36 cellular contexts compared by ENCODE assay signal in genomic region chr9:117564839-117565238, GRCh38.
"Had no signal": no experiment of that assay in that cellular context is flagged by ENCODE, and none has a peak within 500 bp of the region (broad histone marks: within the 10 kb centered on the region; RNA-seq: fewer than 3 reads in every experiment).

No MANE protein-coding gene starts in this region.

- H3K27ac Mint-ChIP-seq: activated B cell treated with CpG ODN at 0.5 μM for 24 hours; activated CD4-positive, alpha-beta memory T cell treated with anti-CD3 and anti-CD28 coated beads for 36 hours; activated CD4-positive, alpha-beta T cell treated with anti-CD3 and anti-CD28 coated beads, Interleukin-2, amount 10 ng/mL, durations not matched to agents 24 days and 14 days; activated CD8-positive, alpha-beta T cell treated with anti-CD3 and anti-CD28 coated beads for 36 hours; activated naive CD4-positive, alpha-beta T cell treated with anti-CD3 and anti-CD28 coated beads for 36 hours; activated naive CD4-positive, alpha-beta T cell treated with anti-CD3 and anti-CD28 coated beads, Interleukin-2, amount 50 U/mL, for 72 hours; activated naive CD8-positive, alpha-beta T cell treated with anti-CD3 and anti-CD28 coated beads for 36 hours; activated T-cell treated with anti-CD3 and anti-CD28 coated beads, Interleukin-2, amount 50 U/mL, for 72 hours; activated T-helper 1 cell treated with anti-CD3 and anti-CD28 coated beads, Interleukin-12 subunit alpha, Interleukin-12 subunit beta, Interleukin-2, Interleukin-4 antibody, amounts not matched to agents 30 ng/mL and 10 ng/mL and 1 ng/mL, durations not matched to agents 14 hours and 24 hours and 36 hours; activated T-helper 17 cell treated with anti-CD3 and anti-CD28 coated beads, Interleukin-2, amount 50 U/mL, for 72 hours; T-helper 1 cell treated with Interleukin-12 subunit alpha and Interleukin-12 subunit beta and Interleukin-4 antibody, amounts not matched to agents 30 μg/mL and 1 μg/mL, for 36 hours; T-helper 2 cell treated with Interferon-gamma antibody and Interleukin-4, amounts not matched to agents 5 μg/mL and 100 μg/mL, for 36 hours had no signal

- H3K36me3 Mint-ChIP-seq: activated CD4-positive, alpha-beta memory T cell treated with anti-CD3 and anti-CD28 coated beads for 36 hours; activated naive CD8-positive, alpha-beta T cell treated with anti-CD3 and anti-CD28 coated beads for 36 hours had no signal

- H3K4me1 Mint-ChIP-seq: activated B cell treated with CpG ODN at 0.5 μM for 24 hours; activated CD4-positive, alpha-beta T cell treated with anti-CD3 and anti-CD28 coated beads, Interleukin-2, amount 10 ng/mL, durations not matched to agents 24 days and 14 days; activated naive CD8-positive, alpha-beta T cell treated with anti-CD3 and anti-CD28 coated beads for 36 hours; activated T-helper 17 cell treated with anti-CD3 and anti-CD28 coated beads, Interleukin-2, amount 50 U/mL, for 72 hours had no signal

- H3K9me3 Mint-ChIP-seq: activated B cell treated with CpG ODN at 0.5 μM for 24 hours; activated CD4-positive, alpha-beta T cell treated with anti-CD3 and anti-CD28 coated beads, Interleukin-2, amount 10 ng/mL, durations not matched to agents 24 days and 14 days; activated T-helper 1 cell treated with anti-CD3 and anti-CD28 coated beads, Interleukin-12 subunit alpha, Interleukin-12 subunit beta, Interleukin-2, Interleukin-4 antibody, amounts not matched to agents 30 ng/mL and 10 ng/mL and 1 ng/mL, durations not matched to agents 14 hours and 24 hours and 36 hours; activated T-helper 17 cell treated with anti-CD3 and anti-CD28 coated beads, Interleukin-2, amount 50 U/mL, for 72 hours; T-helper 1 cell treated with Interleukin-12 subunit alpha and Interleukin-12 subunit beta and Interleukin-4 antibody, amounts not matched to agents 30 μg/mL and 1 μg/mL, for 36 hours; T-helper 2 cell treated with Interferon-gamma antibody and Interleukin-4, amounts not matched to agents 5 μg/mL and 100 μg/mL, for 36 hours had no signal

- H3K9me3 ChIP-seq: adrenal gland, body of pancreas, breast epithelium had no signal

- H3K27ac ChIP-seq: adrenal gland, body of pancreas, brain microvascular endothelial cell, breast epithelium had no signal

- H3K27me3 ChIP-seq: adrenal gland, body of pancreas, brain microvascular endothelial cell, breast epithelium had no signal

- DNase-seq: activated B cell treated with CpG ODN at 0.5 μM for 24 hours; activated CD4-positive, alpha-beta memory T cell treated with anti-CD3 and anti-CD28 coated beads for 36 hours; activated CD4-positive, alpha-beta T cell treated with anti-CD3 and anti-CD28 coated beads for 4 hours; activated CD4-positive, alpha-beta T cell treated with anti-CD3 and anti-CD28 coated beads, Interleukin-2, amount 10 ng/mL, durations not matched to agents 24 days and 14 days; activated CD4-positive, alpha-beta T cell treated with anti-CD3 and anti-CD28 coated beads, Interleukin-2, amount 50 U/mL, for 1 hour; activated CD4-positive, alpha-beta T cell treated with anti-CD3 and anti-CD28 coated beads, Interleukin-2, amount 50 U/mL, for 4 hours; activated CD4-positive, CD25-positive, alpha-beta regulatory T cell treated with anti-CD3 and anti-CD28 coated beads, Interleukin-2, amount 50 U/mL, for 72 hours; activated CD8-positive, alpha-beta memory T cell treated with anti-CD3 and anti-CD28 coated beads, Interleukin-2, amount 50 U/mL, for 4 hours; activated CD8-positive, alpha-beta T cell treated with anti-CD3 and anti-CD28 coated beads for 36 hours; activated effector memory CD4-positive, alpha-beta T cell treated with anti-CD3 and anti-CD28 coated beads, Interleukin-2, amount 50 U/mL, for 16 hours; activated gamma-delta T cell treated with Interleukin-2 at 50 U/mL for 16 hours; activated naive CD4-positive, alpha-beta T cell; activated naive CD4-positive, alpha-beta T cell treated with anti-CD3 and anti-CD28 coated beads for 36 hours; activated naive CD4-positive, alpha-beta T cell treated with anti-CD3 and anti-CD28 coated beads, Interleukin-2, amount 50 U/mL, for 16 hours; activated naive CD8-positive, alpha-beta T cell treated with anti-CD3 and anti-CD28 coated beads for 36 hours; activated T-cell treated with anti-CD3 and anti-CD28 coated beads for 4 hours; activated T-cell treated with anti-CD3 and anti-CD28 coated beads, Interleukin-2, amount 50 U/mL, for 1 hour; activated T-cell treated with anti-CD3 and anti-CD28 coated beads, Interleukin-2, amount 50 U/mL, for 4 hours; activated T-cell treated with anti-CD3 and anti-CD28 coated beads, Interleukin-2, amount 50 U/mL, for 72 hours; adrenal gland; amniotic stem cell; aorta; body of pancreas; brain microvascular endothelial cell; central memory CD4-positive, alpha-beta T cell; cerebellar nuclear complex; T-helper 2 cell; T-helper 9 cell had no signal

- H3K4me3 Mint-ChIP-seq: activated B cell treated with CpG ODN at 0.5 μM for 24 hours; activated CD4-positive, alpha-beta memory T cell treated with anti-CD3 and anti-CD28 coated beads for 36 hours; activated CD4-positive, alpha-beta T cell treated with anti-CD3 and anti-CD28 coated beads, Interleukin-2, amount 10 ng/mL, durations not matched to agents 24 days and 14 days; activated CD8-positive, alpha-beta T cell treated with anti-CD3 and anti-CD28 coated beads for 36 hours; activated naive CD4-positive, alpha-beta T cell treated with anti-CD3 and anti-CD28 coated beads for 36 hours; activated naive CD8-positive, alpha-beta T cell treated with anti-CD3 and anti-CD28 coated beads for 36 hours; activated T-cell treated with anti-CD3 and anti-CD28 coated beads, Interleukin-2, amount 50 U/mL, for 4 hours; activated T-cell treated with anti-CD3 and anti-CD28 coated beads, Interleukin-2, amount 50 U/mL, for 72 hours; activated T-helper 1 cell treated with anti-CD3 and anti-CD28 coated beads, Interleukin-12 subunit alpha, Interleukin-12 subunit beta, Interleukin-2, Interleukin-4 antibody, amounts not matched to agents 30 ng/mL and 10 ng/mL and 1 ng/mL, durations not matched to agents 14 hours and 24 hours and 36 hours; activated T-helper 17 cell treated with anti-CD3 and anti-CD28 coated beads, Interleukin-2, amount 50 U/mL, for 72 hours; T-helper 1 cell treated with Interleukin-12 subunit alpha and Interleukin-12 subunit beta and Interleukin-4 antibody, amounts not matched to agents 30 μg/mL and 1 μg/mL, for 36 hours; T-helper 2 cell treated with Interferon-gamma antibody and Interleukin-4, amounts not matched to agents 5 μg/mL and 100 μg/mL, for 36 hours had no signal

- FAIRE-seq: astrocyte, TTC549 had no signal

- H3K4me1 ChIP-seq: adrenal gland, body of pancreas, breast epithelium had no signal

- H3K36me3 ChIP-seq: adrenal gland, brain microvascular endothelial cell, breast epithelium had no signal

- ATAC-seq: activated CD8-positive, alpha-beta T cell treated with anti-CD3 and anti-CD28 coated beads for 36 hours; activated naive CD4-positive, alpha-beta T cell treated with anti-CD3 and anti-CD28 coated beads, Interleukin-2, amount 50 U/mL, for 72 hours; activated T-cell treated with anti-CD3 and anti-CD28 coated beads, Interleukin-2, amount 50 U/mL, for 4 hours; activated T-cell treated with anti-CD3 and anti-CD28 coated beads, Interleukin-2, amount 50 U/mL, for 72 hours; activated T-helper 17 cell treated with anti-CD3 and anti-CD28 coated beads, Interleukin-2, amount 50 U/mL, for 72 hours; body of pancreas had no signal

- H3K4me3 ChIP-seq: adrenal gland, body of pancreas, breast epithelium had no signal

- H3K27me3 Mint-ChIP-seq: activated B cell treated with CpG ODN at 0.5 μM for 24 hours; activated CD4-positive, alpha-beta memory T cell treated with anti-CD3 and anti-CD28 coated beads for 36 hours; activated CD4-positive, alpha-beta T cell treated with anti-CD3 and anti-CD28 coated beads, Interleukin-2, amount 10 ng/mL, durations not matched to agents 24 days and 14 days; activated naive CD8-positive, alpha-beta T cell treated with anti-CD3 and anti-CD28 coated beads for 36 hours; activated T-helper 17 cell treated with anti-CD3 and anti-CD28 coated beads, Interleukin-2, amount 50 U/mL, for 72 hours had no signal
